Comparison of ENCODE assay signal across 1 cellular context in the genomic region with DNA sequence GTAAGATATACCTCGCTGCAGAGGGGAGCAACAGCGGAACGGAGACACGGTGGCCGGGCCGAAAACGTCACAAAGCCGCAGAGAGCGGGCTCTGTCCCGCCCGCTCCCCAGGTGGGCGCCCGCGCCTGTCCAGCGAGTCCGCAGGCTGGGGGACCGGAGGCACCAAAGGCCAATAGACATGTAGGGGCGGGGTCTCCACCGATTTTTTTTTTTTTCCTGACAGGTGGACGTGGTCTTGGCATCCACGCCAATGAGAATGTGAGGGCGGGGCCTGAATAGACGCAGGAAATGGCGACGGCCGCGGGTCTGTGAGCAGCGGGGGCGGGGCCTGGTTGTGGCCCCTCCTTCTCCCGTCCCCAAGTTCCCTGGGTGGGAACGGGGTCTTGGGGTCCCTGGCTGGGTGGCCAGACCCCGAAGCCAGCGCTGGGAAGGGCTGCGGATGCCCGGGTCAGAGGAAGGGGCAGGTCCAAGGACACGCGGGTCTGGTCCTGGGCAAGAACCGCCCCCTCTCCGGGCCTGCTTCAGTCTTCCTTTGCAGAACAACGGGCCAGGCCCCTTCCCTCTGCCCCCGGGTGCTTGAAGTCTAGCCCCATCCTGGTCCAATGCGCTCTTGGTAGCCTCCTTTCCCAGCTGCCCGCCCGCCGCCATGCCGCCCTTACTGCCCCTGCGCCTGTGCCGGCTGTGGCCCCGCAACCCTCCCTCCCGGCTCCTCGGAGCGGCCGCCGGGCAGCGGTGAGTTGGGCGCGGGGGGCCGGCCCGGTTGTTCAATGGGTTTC.
TF ChIP-seq lines count a peak whose summit lies in the region.

Gene DNAJC4, plus strand, starts transcription at position 340 of the 776 bp plus-strand sequence. Its CDS starts 307 bp downstream, at position 647.

TF ChIP-seq in HepG2, 621 proteins besides CTCF, POLR2A, EP300 and RAD21 (continued from another document and continues in another):
- TF ChIP-seq ZNF30 (CRISPR knock-in tag; IDR thresholded peaks at IDR 0.05) (no peak), SP1 (IDR thresholded peaks at IDR 0.05) (no peak), SP1 (CRISPR knock-in tag; IDR thresholded peaks at IDR 0.05) (peak; percentile 64), GABPB1 (CRISPR knock-in tag; IDR thresholded peaks at IDR 0.05) (peak; percentile 75), IKZF5 (CRISPR knock-in tag; IDR thresholded peaks at IDR 0.05) (peak; percentile 69), SNAI1 (CRISPR knock-in tag; IDR thresholded peaks at IDR 0.05; ENCODE audit: borderline replicate concordance) (0 out of 2 replicates have a peak, but pooled peaks have one; percentile 58), TMF1 (CRISPR knock-in tag; IDR thresholded peaks at IDR 0.05; ENCODE audit: low read depth) (peak; percentile 82; the same call in 1 of the 2 replicates), ZNF816 (CRISPR knock-in tag; IDR thresholded peaks at IDR 0.05; ENCODE audit: borderline replicate concordance) (no peak), ZBTB39 (CRISPR knock-in tag; IDR thresholded peaks at IDR 0.05) (0 out of 2 replicates have a peak, but pooled peaks have one; percentile 52), GFI1 (CRISPR knock-in tag; IDR thresholded peaks at IDR 0.05; ENCODE audit: borderline replicate concordance) (no peak; the same call in 1 of the 2 replicates), SIN3A (IDR thresholded peaks at IDR 0.05; ENCODE audit: borderline replicate concordance, low read depth, low read length) (peak; percentile 74; the same call in 1 of the 2 replicates), ZNF609 (CRISPR knock-in tag; IDR thresholded peaks at IDR 0.05; ENCODE audit: borderline replicate concordance) (no peak), FOXA1 (IDR thresholded peaks at IDR 0.05) (no peak), FOXA1 (CRISPR knock-in tag; IDR thresholded peaks at IDR 0.05) (no peak), KDM5B (CRISPR knock-in tag; IDR thresholded peaks at IDR 0.05; ENCODE audit: borderline replicate concordance) (peak; percentile 78; the same call in 1 of the 2 replicates), ZNF263 (CRISPR knock-in tag; IDR thresholded peaks at IDR 0.05) (0 out of 2 replicates have a peak, but pooled peaks have one; percentile 21), MXI1 (IDR thresholded peaks at IDR 0.05; ENCODE audit: borderline replicate concordance, low read depth, low read length) (peak; percentile 84; the same call in 1 of the 3 replicates), ZBTB7B (CRISPR knock-in tag; IDR thresholded peaks at IDR 0.05) (peak; percentile 85), GABPA (IDR thresholded peaks at IDR 0.05; ENCODE audit: low read depth, low read length) (no peak), GABPA (CRISPR knock-in tag; IDR thresholded peaks at IDR 0.05; ENCODE audit: low read depth) (peak; percentile 79), TGIF2 (CRISPR knock-in tag; IDR thresholded peaks at IDR 0.05) (0 out of 2 replicates have a peak, but pooled peaks have one; percentile 69), ARHGAP35 (CRISPR knock-in tag; IDR thresholded peaks at IDR 0.05; ENCODE audit: borderline replicate concordance) (0 out of 2 replicates have a peak, but pooled peaks have one; percentile 39), ZNF597 (CRISPR knock-in tag; IDR thresholded peaks at IDR 0.05) (no peak), SMAD3 (CRISPR knock-in tag; IDR thresholded peaks at IDR 0.05) (0 out of 2 replicates have a peak, but pooled peaks have one; percentile 25), ZNF564 (CRISPR knock-in tag; IDR thresholded peaks at IDR 0.05) (peak; percentile 82), DR1 (CRISPR knock-in tag; IDR thresholded peaks at IDR 0.05) (0 out of 2 replicates have a peak, but pooled peaks have one; percentile 25), ZSCAN22 (CRISPR knock-in tag; IDR thresholded peaks at IDR 0.05) (no peak), ZNF224 (CRISPR knock-in tag; IDR thresholded peaks at IDR 0.05) (0 out of 2 replicates have a peak, but pooled peaks have one; percentile 81), MED13 (CRISPR knock-in tag; IDR thresholded peaks at IDR 0.05) (no peak; the same call in 1 of the 2 replicates), CREB1 (IDR thresholded peaks at IDR 0.05) (peak; percentile 58), CREB1 (CRISPR knock-in tag; IDR thresholded peaks at IDR 0.05) (peak; percentile 71; the same call in 1 of the 2 replicates), NR2F2 (IDR thresholded peaks at IDR 0.05; ENCODE audit: borderline replicate concordance, low read depth) (peak; percentile 36; the same call in 1 of the 2 replicates)
- TF ChIP-seq, protein P1, sequence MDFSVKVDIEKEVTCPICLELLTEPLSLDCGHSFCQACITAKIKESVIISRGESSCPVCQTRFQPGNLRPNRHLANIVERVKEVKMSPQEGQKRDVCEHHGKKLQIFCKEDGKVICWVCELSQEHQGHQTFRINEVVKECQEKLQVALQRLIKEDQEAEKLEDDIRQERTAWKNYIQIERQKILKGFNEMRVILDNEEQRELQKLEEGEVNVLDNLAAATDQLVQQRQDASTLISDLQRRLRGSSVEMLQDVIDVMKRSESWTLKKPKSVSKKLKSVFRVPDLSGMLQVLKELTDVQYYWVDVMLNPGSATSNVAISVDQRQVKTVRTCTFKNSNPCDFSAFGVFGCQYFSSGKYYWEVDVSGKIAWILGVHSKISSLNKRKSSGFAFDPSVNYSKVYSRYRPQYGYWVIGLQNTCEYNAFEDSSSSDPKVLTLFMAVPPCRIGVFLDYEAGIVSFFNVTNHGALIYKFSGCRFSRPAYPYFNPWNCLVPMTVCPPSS (IDR thresholded peaks at IDR 0.05), result no peak
- TF ChIP-seq, protein P2, sequence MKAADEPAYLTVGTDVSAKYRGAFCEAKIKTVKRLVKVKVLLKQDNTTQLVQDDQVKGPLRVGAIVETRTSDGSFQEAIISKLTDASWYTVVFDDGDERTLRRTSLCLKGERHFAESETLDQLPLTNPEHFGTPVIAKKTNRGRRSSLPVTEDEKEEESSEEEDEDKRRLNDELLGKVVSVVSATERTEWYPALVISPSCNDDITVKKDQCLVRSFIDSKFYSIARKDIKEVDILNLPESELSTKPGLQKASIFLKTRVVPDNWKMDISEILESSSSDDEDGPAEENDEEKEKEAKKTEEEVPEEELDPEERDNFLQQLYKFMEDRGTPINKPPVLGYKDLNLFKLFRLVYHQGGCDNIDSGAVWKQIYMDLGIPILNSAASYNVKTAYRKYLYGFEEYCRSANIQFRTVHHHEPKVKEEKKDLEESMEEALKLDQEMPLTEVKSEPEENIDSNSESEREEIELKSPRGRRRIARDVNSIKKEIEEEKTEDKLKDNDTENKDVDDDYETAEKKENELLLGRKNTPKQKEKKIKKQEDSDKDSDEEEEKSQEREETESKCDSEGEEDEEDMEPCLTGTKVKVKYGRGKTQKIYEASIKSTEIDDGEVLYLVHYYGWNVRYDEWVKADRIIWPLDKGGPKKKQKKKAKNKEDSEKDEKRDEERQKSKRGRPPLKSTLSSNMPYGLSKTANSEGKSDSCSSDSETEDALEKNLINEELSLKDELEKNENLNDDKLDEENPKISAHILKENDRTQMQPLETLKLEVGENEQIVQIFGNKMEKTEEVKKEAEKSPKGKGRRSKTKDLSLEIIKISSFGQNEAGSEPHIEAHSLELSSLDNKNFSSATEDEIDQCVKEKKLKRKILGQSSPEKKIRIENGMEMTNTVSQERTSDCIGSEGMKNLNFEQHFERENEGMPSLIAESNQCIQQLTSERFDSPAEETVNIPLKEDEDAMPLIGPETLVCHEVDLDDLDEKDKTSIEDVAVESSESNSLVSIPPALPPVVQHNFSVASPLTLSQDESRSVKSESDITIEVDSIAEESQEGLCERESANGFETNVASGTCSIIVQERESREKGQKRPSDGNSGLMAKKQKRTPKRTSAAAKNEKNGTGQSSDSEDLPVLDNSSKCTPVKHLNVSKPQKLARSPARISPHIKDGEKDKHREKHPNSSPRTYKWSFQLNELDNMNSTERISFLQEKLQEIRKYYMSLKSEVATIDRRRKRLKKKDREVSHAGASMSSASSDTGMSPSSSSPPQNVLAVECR (CRISPR knock-in tag; IDR thresholded peaks at IDR 0.05; ENCODE audit: borderline replicate concordance), result peak; percentile 64
- TF ChIP-seq, protein P3, sequence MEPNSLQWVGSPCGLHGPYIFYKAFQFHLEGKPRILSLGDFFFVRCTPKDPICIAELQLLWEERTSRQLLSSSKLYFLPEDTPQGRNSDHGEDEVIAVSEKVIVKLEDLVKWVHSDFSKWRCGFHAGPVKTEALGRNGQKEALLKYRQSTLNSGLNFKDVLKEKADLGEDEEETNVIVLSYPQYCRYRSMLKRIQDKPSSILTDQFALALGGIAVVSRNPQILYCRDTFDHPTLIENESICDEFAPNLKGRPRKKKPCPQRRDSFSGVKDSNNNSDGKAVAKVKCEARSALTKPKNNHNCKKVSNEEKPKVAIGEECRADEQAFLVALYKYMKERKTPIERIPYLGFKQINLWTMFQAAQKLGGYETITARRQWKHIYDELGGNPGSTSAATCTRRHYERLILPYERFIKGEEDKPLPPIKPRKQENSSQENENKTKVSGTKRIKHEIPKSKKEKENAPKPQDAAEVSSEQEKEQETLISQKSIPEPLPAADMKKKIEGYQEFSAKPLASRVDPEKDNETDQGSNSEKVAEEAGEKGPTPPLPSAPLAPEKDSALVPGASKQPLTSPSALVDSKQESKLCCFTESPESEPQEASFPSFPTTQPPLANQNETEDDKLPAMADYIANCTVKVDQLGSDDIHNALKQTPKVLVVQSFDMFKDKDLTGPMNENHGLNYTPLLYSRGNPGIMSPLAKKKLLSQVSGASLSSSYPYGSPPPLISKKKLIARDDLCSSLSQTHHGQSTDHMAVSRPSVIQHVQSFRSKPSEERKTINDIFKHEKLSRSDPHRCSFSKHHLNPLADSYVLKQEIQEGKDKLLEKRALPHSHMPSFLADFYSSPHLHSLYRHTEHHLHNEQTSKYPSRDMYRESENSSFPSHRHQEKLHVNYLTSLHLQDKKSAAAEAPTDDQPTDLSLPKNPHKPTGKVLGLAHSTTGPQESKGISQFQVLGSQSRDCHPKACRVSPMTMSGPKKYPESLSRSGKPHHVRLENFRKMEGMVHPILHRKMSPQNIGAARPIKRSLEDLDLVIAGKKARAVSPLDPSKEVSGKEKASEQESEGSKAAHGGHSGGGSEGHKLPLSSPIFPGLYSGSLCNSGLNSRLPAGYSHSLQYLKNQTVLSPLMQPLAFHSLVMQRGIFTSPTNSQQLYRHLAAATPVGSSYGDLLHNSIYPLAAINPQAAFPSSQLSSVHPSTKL (CRISPR knock-in tag; IDR thresholded peaks at IDR 0.05), result 0 out of 2 replicates have a peak, but pooled peaks have one; percentile 7
